Comparison of ENCODE assay signal across 1 cellular context in the genomic region with DNA sequence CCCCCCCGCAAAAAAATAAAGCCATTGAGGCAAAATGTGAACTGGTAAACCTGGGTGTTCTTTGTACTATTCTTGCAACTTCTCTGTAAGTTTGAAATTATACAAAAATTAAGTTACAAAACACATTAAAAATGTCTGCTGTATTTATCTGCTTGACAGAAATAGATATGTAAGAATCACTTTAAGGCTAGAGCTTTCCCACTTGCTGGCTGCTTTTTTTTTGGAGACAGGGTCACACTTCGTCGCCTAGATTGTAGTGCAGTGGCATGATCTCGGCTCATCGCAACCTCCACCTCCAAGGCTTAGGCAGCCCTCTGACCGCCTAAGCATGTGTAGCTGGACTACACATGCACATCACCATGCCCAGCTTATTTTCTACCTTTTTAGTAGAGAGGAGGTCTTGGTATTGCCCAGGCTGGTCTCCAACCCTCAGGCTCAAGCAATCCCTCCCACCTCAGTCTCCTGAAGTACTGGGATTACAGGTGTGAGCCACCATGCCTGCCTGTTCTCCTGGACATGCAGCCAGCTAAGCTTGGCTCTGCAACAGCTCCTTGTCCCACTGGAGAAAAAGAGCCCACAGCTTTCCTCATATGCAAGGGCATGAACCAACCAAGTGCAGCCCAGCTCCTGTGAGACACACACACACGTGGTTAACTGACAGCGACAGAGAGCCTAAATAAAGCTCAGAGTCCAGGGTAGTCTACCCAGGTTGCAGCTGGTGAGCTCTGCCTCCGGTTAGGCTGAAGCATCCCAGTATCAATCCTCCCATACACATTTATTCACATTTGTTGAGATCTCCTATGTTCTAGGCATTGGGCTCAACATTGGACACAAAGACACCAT.
TF ChIP-seq lines count a peak whose summit lies in the region.

No MANE protein-coding gene starts in this region.

TF ChIP-seq in HepG2, 621 proteins besides CTCF, POLR2A, EP300 and RAD21 (continued from another document and continues in another):
- TF ChIP-seq, protein P1, sequence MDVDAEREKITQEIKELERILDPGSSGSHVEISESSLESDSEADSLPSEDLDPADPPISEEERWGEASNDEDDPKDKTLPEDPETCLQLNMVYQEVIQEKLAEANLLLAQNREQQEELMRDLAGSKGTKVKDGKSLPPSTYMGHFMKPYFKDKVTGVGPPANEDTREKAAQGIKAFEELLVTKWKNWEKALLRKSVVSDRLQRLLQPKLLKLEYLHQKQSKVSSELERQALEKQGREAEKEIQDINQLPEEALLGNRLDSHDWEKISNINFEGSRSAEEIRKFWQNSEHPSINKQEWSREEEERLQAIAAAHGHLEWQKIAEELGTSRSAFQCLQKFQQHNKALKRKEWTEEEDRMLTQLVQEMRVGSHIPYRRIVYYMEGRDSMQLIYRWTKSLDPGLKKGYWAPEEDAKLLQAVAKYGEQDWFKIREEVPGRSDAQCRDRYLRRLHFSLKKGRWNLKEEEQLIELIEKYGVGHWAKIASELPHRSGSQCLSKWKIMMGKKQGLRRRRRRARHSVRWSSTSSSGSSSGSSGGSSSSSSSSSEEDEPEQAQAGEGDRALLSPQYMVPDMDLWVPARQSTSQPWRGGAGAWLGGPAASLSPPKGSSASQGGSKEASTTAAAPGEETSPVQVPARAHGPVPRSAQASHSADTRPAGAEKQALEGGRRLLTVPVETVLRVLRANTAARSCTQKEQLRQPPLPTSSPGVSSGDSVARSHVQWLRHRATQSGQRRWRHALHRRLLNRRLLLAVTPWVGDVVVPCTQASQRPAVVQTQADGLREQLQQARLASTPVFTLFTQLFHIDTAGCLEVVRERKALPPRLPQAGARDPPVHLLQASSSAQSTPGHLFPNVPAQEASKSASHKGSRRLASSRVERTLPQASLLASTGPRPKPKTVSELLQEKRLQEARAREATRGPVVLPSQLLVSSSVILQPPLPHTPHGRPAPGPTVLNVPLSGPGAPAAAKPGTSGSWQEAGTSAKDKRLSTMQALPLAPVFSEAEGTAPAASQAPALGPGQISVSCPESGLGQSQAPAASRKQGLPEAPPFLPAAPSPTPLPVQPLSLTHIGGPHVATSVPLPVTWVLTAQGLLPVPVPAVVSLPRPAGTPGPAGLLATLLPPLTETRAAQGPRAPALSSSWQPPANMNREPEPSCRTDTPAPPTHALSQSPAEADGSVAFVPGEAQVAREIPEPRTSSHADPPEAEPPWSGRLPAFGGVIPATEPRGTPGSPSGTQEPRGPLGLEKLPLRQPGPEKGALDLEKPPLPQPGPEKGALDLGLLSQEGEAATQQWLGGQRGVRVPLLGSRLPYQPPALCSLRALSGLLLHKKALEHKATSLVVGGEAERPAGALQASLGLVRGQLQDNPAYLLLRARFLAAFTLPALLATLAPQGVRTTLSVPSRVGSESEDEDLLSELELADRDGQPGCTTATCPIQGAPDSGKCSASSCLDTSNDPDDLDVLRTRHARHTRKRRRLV (CRISPR knock-in tag; IDR thresholded peaks at IDR 0.05): no peak
- TF ChIP-seq, protein P2, sequence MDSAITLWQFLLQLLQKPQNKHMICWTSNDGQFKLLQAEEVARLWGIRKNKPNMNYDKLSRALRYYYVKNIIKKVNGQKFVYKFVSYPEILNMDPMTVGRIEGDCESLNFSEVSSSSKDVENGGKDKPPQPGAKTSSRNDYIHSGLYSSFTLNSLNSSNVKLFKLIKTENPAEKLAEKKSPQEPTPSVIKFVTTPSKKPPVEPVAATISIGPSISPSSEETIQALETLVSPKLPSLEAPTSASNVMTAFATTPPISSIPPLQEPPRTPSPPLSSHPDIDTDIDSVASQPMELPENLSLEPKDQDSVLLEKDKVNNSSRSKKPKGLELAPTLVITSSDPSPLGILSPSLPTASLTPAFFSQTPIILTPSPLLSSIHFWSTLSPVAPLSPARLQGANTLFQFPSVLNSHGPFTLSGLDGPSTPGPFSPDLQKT (CRISPR knock-in tag; IDR thresholded peaks at IDR 0.05; ENCODE audit: borderline replicate concordance): no peak
- TF ChIP-seq, protein P3, sequence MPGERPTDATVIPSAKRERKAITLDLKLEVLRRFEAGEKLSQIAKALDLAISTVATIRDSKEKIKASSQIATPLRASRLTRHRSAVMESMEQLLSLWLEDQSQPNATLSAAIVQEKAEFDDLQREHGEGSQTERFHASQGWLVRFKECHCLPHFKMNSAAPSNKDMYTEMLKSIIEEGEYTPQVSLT (CRISPR knock-in tag; IDR thresholded peaks at IDR 0.05; ENCODE audit: borderline replicate concordance, low read depth): no peak
- TF ChIP-seq REPIN1 (CRISPR knock-in tag; IDR thresholded peaks at IDR 0.05; ENCODE audit: borderline replicate concordance, low read depth): no peak
- TF ChIP-seq, protein P4, sequence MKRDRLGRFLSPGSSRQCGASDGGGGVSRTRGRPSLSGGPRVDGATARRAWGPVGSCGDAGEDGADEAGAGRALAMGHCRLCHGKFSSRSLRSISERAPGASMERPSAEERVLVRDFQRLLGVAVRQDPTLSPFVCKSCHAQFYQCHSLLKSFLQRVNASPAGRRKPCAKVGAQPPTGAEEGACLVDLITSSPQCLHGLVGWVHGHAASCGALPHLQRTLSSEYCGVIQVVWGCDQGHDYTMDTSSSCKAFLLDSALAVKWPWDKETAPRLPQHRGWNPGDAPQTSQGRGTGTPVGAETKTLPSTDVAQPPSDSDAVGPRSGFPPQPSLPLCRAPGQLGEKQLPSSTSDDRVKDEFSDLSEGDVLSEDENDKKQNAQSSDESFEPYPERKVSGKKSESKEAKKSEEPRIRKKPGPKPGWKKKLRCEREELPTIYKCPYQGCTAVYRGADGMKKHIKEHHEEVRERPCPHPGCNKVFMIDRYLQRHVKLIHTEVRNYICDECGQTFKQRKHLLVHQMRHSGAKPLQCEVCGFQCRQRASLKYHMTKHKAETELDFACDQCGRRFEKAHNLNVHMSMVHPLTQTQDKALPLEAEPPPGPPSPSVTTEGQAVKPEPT (CRISPR knock-in tag; IDR thresholded peaks at IDR 0.05; ENCODE audit: low read depth): no peak
- TF ChIP-seq, protein P5, sequence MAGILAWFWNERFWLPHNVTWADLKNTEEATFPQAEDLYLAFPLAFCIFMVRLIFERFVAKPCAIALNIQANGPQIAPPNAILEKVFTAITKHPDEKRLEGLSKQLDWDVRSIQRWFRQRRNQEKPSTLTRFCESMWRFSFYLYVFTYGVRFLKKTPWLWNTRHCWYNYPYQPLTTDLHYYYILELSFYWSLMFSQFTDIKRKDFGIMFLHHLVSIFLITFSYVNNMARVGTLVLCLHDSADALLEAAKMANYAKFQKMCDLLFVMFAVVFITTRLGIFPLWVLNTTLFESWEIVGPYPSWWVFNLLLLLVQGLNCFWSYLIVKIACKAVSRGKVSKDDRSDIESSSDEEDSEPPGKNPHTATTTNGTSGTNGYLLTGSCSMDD (CRISPR knock-in tag; IDR thresholded peaks at IDR 0.05): no peak
- TF ChIP-seq HMG20A (CRISPR knock-in tag; IDR thresholded peaks at IDR 0.05; ENCODE audit: borderline replicate concordance): no peak
- no peak for TF ChIP-seq ZBTB7B (CRISPR knock-in tag; IDR thresholded peaks at IDR 0.05)
- no peak for TF ChIP-seq ZKSCAN1 (IDR thresholded peaks at IDR 0.05; ENCODE audit: low read length)
- TF ChIP-seq ETV5 (CRISPR knock-in tag; IDR thresholded peaks at IDR 0.05; ENCODE audit: borderline replicate concordance): 0 out of 2 replicates have a peak, but pooled peaks have one; percentile 23
- TF ChIP-seq ARID2 (CRISPR knock-in tag; IDR thresholded peaks at IDR 0.05; ENCODE audit: borderline replicate concordance): no peak
- TF ChIP-seq, protein P6, sequence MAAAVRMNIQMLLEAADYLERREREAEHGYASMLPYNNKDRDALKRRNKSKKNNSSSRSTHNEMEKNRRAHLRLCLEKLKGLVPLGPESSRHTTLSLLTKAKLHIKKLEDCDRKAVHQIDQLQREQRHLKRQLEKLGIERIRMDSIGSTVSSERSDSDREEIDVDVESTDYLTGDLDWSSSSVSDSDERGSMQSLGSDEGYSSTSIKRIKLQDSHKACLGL (CRISPR knock-in tag; IDR thresholded peaks at IDR 0.05): no peak
- TF ChIP-seq FOSL2 (CRISPR knock-in tag; IDR thresholded peaks at IDR 0.05): no peak
- TF ChIP-seq TP53 (CRISPR knock-in tag; conservative IDR thresholded peaks at IDR 0.05): no peak
- TF ChIP-seq KDM3A (CRISPR knock-in tag; IDR thresholded peaks at IDR 0.05; ENCODE audit: low read depth): no peak
- no peak for TF ChIP-seq ZFP41 (CRISPR knock-in tag; IDR thresholded peaks at IDR 0.05; ENCODE audit: borderline replicate concordance)
- TF ChIP-seq, protein P7, sequence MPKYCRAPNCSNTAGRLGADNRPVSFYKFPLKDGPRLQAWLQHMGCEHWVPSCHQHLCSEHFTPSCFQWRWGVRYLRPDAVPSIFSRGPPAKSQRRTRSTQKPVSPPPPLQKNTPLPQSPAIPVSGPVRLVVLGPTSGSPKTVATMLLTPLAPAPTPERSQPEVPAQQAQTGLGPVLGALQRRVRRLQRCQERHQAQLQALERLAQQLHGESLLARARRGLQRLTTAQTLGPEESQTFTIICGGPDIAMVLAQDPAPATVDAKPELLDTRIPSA (CRISPR knock-in tag; IDR thresholded peaks at IDR 0.05; ENCODE audit: borderline replicate concordance): no peak
- no peak for TF ChIP-seq PCBP1 (IDR thresholded peaks at IDR 0.05; ENCODE audit: borderline replicate concordance, low read depth, low read length)
- TF ChIP-seq MED13 (CRISPR knock-in tag; IDR thresholded peaks at IDR 0.05): no peak
- TF ChIP-seq HMG20B (CRISPR knock-in tag; conservative IDR thresholded peaks at IDR 0.05): no peak
- no peak for TF ChIP-seq MATR3 (CRISPR knock-in tag; IDR thresholded peaks at IDR 0.05)
- TF ChIP-seq BHLHE40 (IDR thresholded peaks at IDR 0.05; ENCODE audit: low read length): no peak
- no peak for TF ChIP-seq ZNF558 (CRISPR knock-in tag; IDR thresholded peaks at IDR 0.05; ENCODE audit: borderline replicate concordance)
- 0 out of 2 replicates have a peak, but pooled peaks have one; percentile 39 for TF ChIP-seq ZNF501 (CRISPR knock-in tag; IDR thresholded peaks at IDR 0.05)
- TF ChIP-seq ZNF713 (CRISPR knock-in tag; IDR thresholded peaks at IDR 0.05): no peak
- peak; percentile 80; the same call in 1 of the 2 replicates for TF ChIP-seq TGIF2 (CRISPR knock-in tag; IDR thresholded peaks at IDR 0.05)
- TF ChIP-seq SMARCC2 (IDR thresholded peaks at IDR 0.05): no peak
- TF ChIP-seq, protein P8, sequence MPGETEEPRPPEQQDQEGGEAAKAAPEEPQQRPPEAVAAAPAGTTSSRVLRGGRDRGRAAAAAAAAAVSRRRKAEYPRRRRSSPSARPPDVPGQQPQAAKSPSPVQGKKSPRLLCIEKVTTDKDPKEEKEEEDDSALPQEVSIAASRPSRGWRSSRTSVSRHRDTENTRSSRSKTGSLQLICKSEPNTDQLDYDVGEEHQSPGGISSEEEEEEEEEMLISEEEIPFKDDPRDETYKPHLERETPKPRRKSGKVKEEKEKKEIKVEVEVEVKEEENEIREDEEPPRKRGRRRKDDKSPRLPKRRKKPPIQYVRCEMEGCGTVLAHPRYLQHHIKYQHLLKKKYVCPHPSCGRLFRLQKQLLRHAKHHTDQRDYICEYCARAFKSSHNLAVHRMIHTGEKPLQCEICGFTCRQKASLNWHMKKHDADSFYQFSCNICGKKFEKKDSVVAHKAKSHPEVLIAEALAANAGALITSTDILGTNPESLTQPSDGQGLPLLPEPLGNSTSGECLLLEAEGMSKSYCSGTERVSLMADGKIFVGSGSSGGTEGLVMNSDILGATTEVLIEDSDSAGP (CRISPR knock-in tag; IDR thresholded peaks at IDR 0.05; ENCODE audit: borderline replicate concordance): peak; percentile 53; the same call in 1 of the 2 replicates
- no peak for TF ChIP-seq ZNF510 (CRISPR knock-in tag; IDR thresholded peaks at IDR 0.05; ENCODE audit: low read depth)
- TF ChIP-seq SKI (IDR thresholded peaks at IDR 0.05; ENCODE audit: partially characterized antibody): no peak
- no peak for TF ChIP-seq PHF5A (CRISPR knock-in tag; IDR thresholded peaks at IDR 0.05; ENCODE audit: low read depth, unreplicated experiment)
- TF ChIP-seq, protein P9, sequence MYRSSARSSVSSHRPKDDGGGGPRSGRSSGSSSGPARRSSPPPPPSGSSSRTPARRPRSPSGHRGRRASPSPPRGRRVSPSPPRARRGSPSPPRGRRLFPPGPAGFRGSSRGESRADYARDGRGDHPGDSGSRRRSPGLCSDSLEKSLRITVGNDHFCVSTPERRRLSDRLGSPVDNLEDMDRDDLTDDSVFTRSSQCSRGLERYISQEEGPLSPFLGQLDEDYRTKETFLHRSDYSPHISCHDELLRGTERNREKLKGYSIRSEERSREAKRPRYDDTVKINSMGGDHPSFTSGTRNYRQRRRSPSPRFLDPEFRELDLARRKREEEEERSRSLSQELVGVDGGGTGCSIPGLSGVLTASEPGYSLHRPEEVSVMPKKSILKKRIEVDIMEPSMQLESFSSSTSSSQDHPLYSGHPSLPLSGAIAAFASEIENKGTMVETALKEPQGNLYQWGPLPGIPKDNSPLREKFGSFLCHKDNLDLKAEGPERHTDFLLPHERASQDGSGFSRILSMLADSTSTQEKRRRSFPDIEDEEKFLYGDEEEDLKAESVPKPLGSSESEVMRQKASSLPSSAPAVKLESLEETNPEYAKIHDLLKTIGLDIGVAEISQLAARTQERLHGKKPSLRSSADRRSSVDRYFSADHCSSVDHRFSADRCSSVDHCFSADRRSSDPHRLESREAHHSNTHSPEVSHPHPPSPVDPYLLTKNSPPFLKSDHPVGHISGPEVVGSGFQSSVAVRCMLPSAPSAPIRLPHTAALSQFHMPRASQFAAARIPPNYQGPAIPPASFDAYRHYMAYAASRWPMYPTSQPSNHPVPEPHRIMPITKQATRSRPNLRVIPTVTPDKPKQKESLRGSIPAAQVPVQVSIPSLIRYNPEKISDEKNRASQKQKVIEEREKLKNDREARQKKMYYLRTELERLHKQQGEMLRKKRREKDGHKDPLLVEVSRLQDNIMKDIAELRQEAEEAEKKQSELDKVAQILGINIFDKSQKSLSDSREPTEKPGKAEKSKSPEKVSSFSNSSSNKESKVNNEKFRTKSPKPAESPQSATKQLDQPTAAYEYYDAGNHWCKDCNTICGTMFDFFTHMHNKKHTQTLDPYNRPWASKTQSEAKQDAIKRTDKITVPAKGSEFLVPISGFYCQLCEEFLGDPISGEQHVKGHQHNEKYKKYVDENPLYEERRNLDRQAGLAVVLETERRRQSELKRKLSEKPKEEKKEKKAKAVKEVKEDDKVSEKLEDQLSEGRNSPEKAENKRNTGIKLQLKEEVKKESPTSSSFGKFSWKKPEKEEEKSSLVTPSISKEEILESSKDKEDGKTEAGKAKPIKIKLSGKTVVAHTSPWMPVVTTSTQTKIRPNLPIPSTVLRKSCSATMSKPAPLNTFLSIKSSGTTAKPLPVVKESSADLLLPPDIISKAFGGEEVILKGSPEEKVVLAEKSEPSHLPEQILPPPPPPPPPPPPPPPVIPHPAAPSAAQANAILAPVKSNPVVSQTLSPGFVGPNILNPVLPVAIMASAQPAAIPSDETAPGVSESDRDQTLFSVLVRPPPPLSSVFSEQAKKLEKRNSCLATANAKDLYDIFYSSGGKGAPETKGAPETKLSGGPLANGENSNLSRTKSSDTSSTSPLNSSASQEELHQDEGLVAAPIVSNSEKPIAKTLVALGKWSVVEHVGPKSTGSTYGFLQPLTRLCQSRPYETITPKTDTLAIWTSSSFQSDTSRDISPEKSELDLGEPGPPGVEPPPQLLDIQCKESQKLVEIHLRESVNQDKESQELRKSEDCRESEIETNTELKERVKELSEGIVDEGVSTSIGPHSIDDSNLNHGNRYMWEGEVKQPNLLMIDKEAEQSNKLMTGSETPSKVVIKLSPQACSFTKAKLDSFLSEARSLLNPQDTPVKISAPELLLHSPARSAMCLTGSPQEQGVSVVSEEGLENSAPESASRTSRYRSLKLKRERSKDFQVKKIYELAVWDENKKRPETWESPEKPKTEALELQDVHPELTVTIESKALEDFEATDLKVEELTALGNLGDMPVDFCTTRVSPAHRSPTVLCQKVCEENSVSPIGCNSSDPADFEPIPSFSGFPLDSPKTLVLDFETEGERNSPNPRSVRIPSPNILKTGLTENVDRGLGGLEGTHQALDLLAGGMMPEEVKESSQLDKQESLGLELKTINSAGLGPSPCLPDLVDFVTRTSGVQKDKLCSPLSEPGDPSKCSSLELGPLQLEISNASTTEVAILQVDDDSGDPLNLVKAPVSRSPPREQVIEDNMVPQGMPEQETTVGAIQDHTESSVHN (CRISPR knock-in tag; IDR thresholded peaks at IDR 0.05): no peak
- 0 out of 4 replicates have a peak, but pooled peaks of 1 of the 2 experiments have one; percentile 25 for TF ChIP-seq NR2F1 (CRISPR knock-in tag; IDR thresholded peaks at IDR 0.05)
- TF ChIP-seq ZNF547 (CRISPR knock-in tag; IDR thresholded peaks at IDR 0.05): 0 out of 2 replicates have a peak, but pooled peaks have one; percentile 32
